Comparison of ENCODE assay signal across 8 cellular contexts in the genomic region with DNA sequence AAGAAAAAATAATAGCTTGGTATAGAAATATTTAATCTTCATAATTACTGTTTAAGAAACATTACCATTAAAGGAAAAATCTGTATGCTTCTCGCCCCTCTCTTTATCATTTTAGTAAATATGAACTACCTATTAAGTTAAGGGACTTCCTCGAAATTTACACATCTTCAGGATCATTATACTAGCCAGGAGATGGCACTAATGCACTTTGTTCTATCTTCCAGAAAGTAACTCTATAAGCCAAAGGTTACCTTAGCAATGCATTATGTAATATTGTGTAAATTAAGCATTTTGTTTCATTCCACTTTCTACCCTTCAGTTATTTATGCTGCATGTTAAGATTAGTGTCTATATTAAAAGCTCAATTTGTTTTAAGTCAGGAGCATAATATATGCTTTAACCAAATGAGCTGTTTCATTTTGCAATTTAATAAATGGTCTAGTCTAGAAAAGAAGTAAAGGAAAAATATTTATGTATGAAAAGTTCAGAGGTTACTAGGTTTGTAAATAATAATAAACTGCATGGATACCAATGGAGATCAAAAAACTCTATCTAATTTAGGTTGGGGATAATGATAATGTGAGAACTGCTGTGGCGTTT.
DNase-seq lines count a peak whose midpoint lies in the region; ATAC-seq, FAIRE-seq and TF ChIP-seq lines count a peak whose summit lies in the region.

No MANE protein-coding gene starts in this region.

- no peak overlapping the region for H2BK15ac ChIP-seq in H1 (ENCODE audit: low read length)

- no peak overlapping the region for H3K14ac ChIP-seq in H1 (ENCODE audit: insufficient read length)

- intact Hi-C loops in HCT116 (cut with micrococcal nuclease), result loop anchor here (1.0 to 10.0 kb wide), 3 partner anchors 823 to 1932 kb away; no protein-coding TSS in a partner anchor

- H4K5ac ChIP-seq in H1 (ENCODE audit: insufficient read length, low read depth, low read length), result no peak overlapping the region

- CTCF ChIA-PET in A549 (lab: Yijun Ruan, JAX) (no interaction called here), HCT116 (lab: Charles Lee) (interaction anchor here (0.6 to 2.2 kb wide), 2 partner anchors 476 to 823 kb away, joined by 3 to 8 read pairs; no protein-coding TSS in a partner anchor), H1 (lab: Charles Lee; ENCODE audit: partially characterized antibody) (interaction anchor here (0.7 to 1.0 kb wide), 3 partner anchors 594 to 1694 kb away, joined by 3 to 4 read pairs (median 3); no protein-coding TSS in a partner anchor)

- peak in 1 of 2 experiments; percentile 64; a peak in 2 of 6 replicates for ATAC-seq in A549
- peak; percentile 74 for ATAC-seq in HCT116
- ATAC-seq in HG03520 (IDR thresholded peaks at IDR 0.05; ENCODE audit: unreplicated experiment), result no peak
- ATAC-seq in GM18498 (IDR thresholded peaks at IDR 0.05; ENCODE audit: unreplicated experiment), result no peak

- H4K91ac ChIP-seq in H1 (replicated peaks; ENCODE audit: insufficient read length, low read length), result no peak overlapping the region

- 29% methylated on average over 3 of the region's 3 CpGs for WGBS in A549 (ENCODE audit: missing lambda C conversion rate)
- 86% methylated on average over 3 of the region's 3 CpGs; no CpG with 5 or more reads in 1 of the 2 experiments for WGBS in H1 (ENCODE audit: extremely low coverage in 1 of 2, insufficient coverage in 1 of 2, insufficient read length in 1 of 2, insufficient replicate concordance in 2 of 2, low coverage in 1 of 2, low lambda C conversion rate in 2 of 2, missing lambda C conversion rate in 1 of 2), 2 experiments

- H3K79me2 ChIP-seq in HCT116 (ENCODE audit: insufficient read depth, low read length), result no peaks in the 10 kb centered on the region
- no peaks in the 10 kb centered on the region for H3K79me2 ChIP-seq in H1 (ENCODE audit: control insufficient read depth in 1 of 2, insufficient read depth in 2 of 2, low read length in 2 of 2)

- no peaks in the 10 kb centered on the region for H3K36me3 ChIP-seq in HCT116 (ENCODE audit: control insufficient read depth in 1 of 2, insufficient read depth in 2 of 2, low read length in 2 of 2)
- no peaks in the 10 kb centered on the region; a peak in 1 of 8 replicates for H3K36me3 ChIP-seq in H1 (ENCODE audit: control insufficient read depth in 2 of 4, insufficient read depth in 4 of 4, low read length in 3 of 4)

- H2BK120ac ChIP-seq in H1 (replicated peaks; ENCODE audit: low read depth, low read length), result no peak overlapping the region

- FAIRE-seq in A549 (lab: Jason Lieb, UNC) (peak; percentile 65), H1 (lab: Jason Lieb, UNC) (no peak)

- H3K4me1 ChIP-seq in A549 (no peaks in the 10 kb centered on the region), HCT116 (ENCODE audit: control insufficient read depth in 1 of 2, insufficient read depth in 2 of 2, low read length in 2 of 2) (no peaks in the 10 kb centered on the region), H1 (replicated peaks in 1 of 4; ENCODE audit: control insufficient read depth in 3 of 4, insufficient read depth in 4 of 4, low read length in 3 of 4) (no peaks in the 10 kb centered on the region)

- no peak overlapping the region for H3K23ac ChIP-seq in H1 (ENCODE audit: insufficient read length)

- POLR2A ChIA-PET in A549 (lab: Yijun Ruan, JAX) (no interaction called here), HCT116 (lab: Charles Lee) (no interaction called here), H1 (lab: Charles Lee; ENCODE audit: partially characterized antibody) (no interaction called here)

- no peak overlapping the region for H3K4ac ChIP-seq in H1 (replicated peaks; ENCODE audit: insufficient read length, low read depth, low read length)

- no peaks in the 10 kb centered on the region for H3K9me2 ChIP-seq in HCT116 (ENCODE audit: insufficient read depth)

- DNase-seq in A549 (ENCODE audit: low read depth in 1 of 2, low spot score in 1 of 2) (peak in 1 of 2 experiments; percentile 44), HCT116 (ENCODE audit: low read depth, low spot score) (peak; percentile 52), NCI-H748 (lab: John Stamatoyannopoulos, UW; ENCODE audit: unreplicated experiment) (peak; percentile 69), H1 (ENCODE audit: low read depth in 1 of 2, low spot score in 2 of 2) (no peak), iPS-NIHi7 (ENCODE audit: extremely low spot score) (no peak), cortex of kidney (lab: John Stamatoyannopoulos, UW) (no peak)

- BruUV-seq in HCT116 (replicated peaks; lab: Mats Ljungman, UMichigan), result no TSS peak

- no peak overlapping the region for H3K4me3 ChIP-seq in A549
- H3K4me3 ChIP-seq in HCT116 (replicated peaks in 1 of 2; ENCODE audit: low read depth in 1 of 2, low read length in 2 of 2), result no peak overlapping the region
- no peak overlapping the region for H3K4me3 ChIP-seq in H1 (ENCODE audit: extremely low read depth in 1 of 4, insufficient read depth in 2 of 4, low read depth in 3 of 4, low read length in 4 of 4)

- H3K23me2 ChIP-seq in H1 (ENCODE audit: low read depth, low read length), result no peaks in the 10 kb centered on the region; the same call in 1 of the 2 replicates

- H2AFZ ChIP-seq in HCT116 (ENCODE audit: low read depth, low read length, poor library complexity, severe bottlenecking) (no peak overlapping the region), H1 (ENCODE audit: low read length) (no peak overlapping the region)

- H3K27me3 ChIP-seq in HCT116 (ENCODE audit: insufficient read depth, low read length), result no peaks in the 10 kb centered on the region
- no peaks in the 10 kb centered on the region for H3K27me3 ChIP-seq in H1 (replicated peaks in 1 of 4; ENCODE audit: control insufficient read depth in 3 of 4, extremely low read depth in 1 of 4, insufficient read depth in 3 of 4, low read length in 3 of 4)

- TF ChIP-seq RAD21 in A549 (conservative IDR thresholded peaks at IDR 0.05 in 1 of 2, IDR thresholded peaks at IDR 0.05 in 1 of 2) (peak; percentile 57), HCT116 (IDR thresholded peaks at IDR 0.05; ENCODE audit: low read depth) (peak; percentile 80), H1 (IDR thresholded peaks at IDR 0.05 in 1 of 2, conservative IDR thresholded peaks at IDR 0.05 in 1 of 2; ENCODE audit: low read depth in 2 of 2, low read length in 2 of 2) (peak; percentile 56 to 70)

- H4K20me1 ChIP-seq in HCT116 (ENCODE audit: insufficient read depth) (no peaks in the 10 kb centered on the region), H1 (replicated peaks in 1 of 2; ENCODE audit: control insufficient read depth in 1 of 2, insufficient read depth in 2 of 2, low read length in 2 of 2) (no peaks in the 10 kb centered on the region)

- no peak overlapping the region for H2BK12ac ChIP-seq in H1 (ENCODE audit: low read depth, low read length)

- no peak for TF ChIP-seq POLR2A in A549 (IDR thresholded peaks at IDR 0.05; ENCODE audit: low read length)
- TF ChIP-seq POLR2A in HCT116 (IDR thresholded peaks at IDR 0.05; ENCODE audit: borderline replicate concordance, extremely low read depth, insufficient read depth, insufficient read length), result no peak
- TF ChIP-seq POLR2A in H1 (IDR thresholded peaks at IDR 0.05; ENCODE audit: control extremely low read depth in 1 of 2, low read depth in 2 of 2, low read length in 2 of 2), result no peak

- no peak overlapping the region for H3K56ac ChIP-seq in H1 (replicated peaks; ENCODE audit: insufficient read length, low read depth, low read length)

- H3K9ac ChIP-seq in HCT116 (ENCODE audit: low read length), result no peak overlapping the region
- no peak overlapping the region for H3K9ac ChIP-seq in H1 (replicated peaks in 1 of 4; ENCODE audit: extremely low read depth in 1 of 4, low read depth in 3 of 4, low read length in 3 of 4)

- no peaks in the 10 kb centered on the region for H3K9me3 ChIP-seq in A549
- H3K9me3 ChIP-seq in HCT116 (ENCODE audit: control insufficient read depth in 1 of 2, insufficient read depth in 1 of 2, low read depth in 1 of 2, low read length in 2 of 2), result peaks cover 0 to 3% of the 10 kb centered on the region in 2 experiments; a peak in 1 of 4 replicates
- H3K9me3 ChIP-seq in H1 (ENCODE audit: insufficient read depth in 2 of 2, low read depth in 1 of 2, low read length in 1 of 2), result peaks cover 5% of the 10 kb centered on the region in 2 experiments; a peak in 1 of 4 replicates

- no peak for TF ChIP-seq EP300 in A549 (IDR thresholded peaks at IDR 0.05)
- TF ChIP-seq EP300 in H1 (IDR thresholded peaks at IDR 0.05; ENCODE audit: borderline replicate concordance in 1 of 2, low read depth in 2 of 2, low read length in 2 of 2), result no peak

- no peak overlapping the region for H2AK5ac ChIP-seq in H1 (ENCODE audit: low read depth, low read length)

- H2BK5ac ChIP-seq in H1 (ENCODE audit: low read depth, low read length), result no peak overlapping the region

- peak; percentile 49 for TF ChIP-seq CTCF in A549 (IDR thresholded peaks at IDR 0.05)
- peak; percentile 27 to 60 (median 41); a peak in 4 of 6 replicates for TF ChIP-seq CTCF in HCT116 (IDR thresholded peaks at IDR 0.05 in 2 of 3, conservative IDR thresholded peaks at IDR 0.05 in 1 of 3; ENCODE audit: borderline replicate concordance in 1 of 3, insufficient read depth in 1 of 3, low read depth in 2 of 3, low read length in 2 of 3)
- peak in 1 of 3 experiments; percentile 27; a peak in 2 of 4 replicates for TF ChIP-seq CTCF in H1 (IDR thresholded peaks at IDR 0.05; ENCODE audit: control extremely low read depth in 1 of 3, insufficient read depth in 1 of 3, low read depth in 1 of 3, low read length in 3 of 3)

- H3K4me2 ChIP-seq in A549, result no peak overlapping the region
- no peak overlapping the region for H3K4me2 ChIP-seq in HCT116 (ENCODE audit: low read length)
- no peak overlapping the region for H3K4me2 ChIP-seq in H1 (ENCODE audit: insufficient read depth in 1 of 2, low read depth in 2 of 2, low read length in 2 of 2)

- no peaks in the 10 kb centered on the region for H3K79me1 ChIP-seq in H1 (ENCODE audit: low read depth, low read length)

- H2BK20ac ChIP-seq in H1 (ENCODE audit: low read length), result no peak overlapping the region

- H4K8ac ChIP-seq in H1 (ENCODE audit: extremely low read depth, insufficient read depth, low read length), result no peak overlapping the region

- no peak overlapping the region for H3K27ac ChIP-seq in A549
- no peak overlapping the region for H3K27ac ChIP-seq in HCT116 (ENCODE audit: low read depth, low read length)
- no peak overlapping the region for H3K27ac ChIP-seq in H1 (ENCODE audit: low read depth, low read length)

- RAD21 ChIA-PET in HCT116 (lab: Charles Lee; ENCODE audit: low non-redundant PET in 1 of 2, low total read pairs in 2 of 2, uncharacterized antibody in 2 of 2, unreplicated experiment in 2 of 2), result no interaction called here

- no peak overlapping the region for H3K18ac ChIP-seq in H1 (ENCODE audit: extremely low read depth, low read length)

TF ChIP-seq in A549, 52 proteins besides CTCF, POLR2A, EP300 and RAD21:
- no peak for TF ChIP-seq HDAC2 (IDR thresholded peaks at IDR 0.05)
- TF ChIP-seq SMC3 (IDR thresholded peaks at IDR 0.05), result peak; percentile 36; the same call in 2 of the 3 replicates

TF ChIP-seq in HCT116, 20 proteins besides CTCF, POLR2A, EP300 and RAD21 (continues in another document):
- TF ChIP-seq FOSL1 (IDR thresholded peaks at IDR 0.05; ENCODE audit: low read depth), result no peak
- no peak for TF ChIP-seq SP1 (IDR thresholded peaks at IDR 0.05; ENCODE audit: low read depth)
- no peak for TF ChIP-seq CBX3 (IDR thresholded peaks at IDR 0.05; ENCODE audit: low read depth)

TF ChIP-seq in H1, 55 proteins besides CTCF, POLR2A, EP300 and RAD21 (continues in another document):
- TF ChIP-seq TAF7 (optimal IDR thresholded peaks at IDR 0.05; ENCODE audit: borderline replicate concordance, low read depth, low read length) (no peak), GABPA (IDR thresholded peaks at IDR 0.05; ENCODE audit: borderline replicate concordance, insufficient read depth, low read length) (no peak)

Comparison
In these comparisons a context has a peak if more than half of its experiments do, and no peak if none do; other contexts are left out.
1. DNase-seq: peak in HCT116 (single experiment) and NCI-H748 (single experiment); none in H1 (0 of 2), iPS-NIHi7 (single experiment) and cortex of kidney (single experiment).
2. Of the 18 proteins assayed by ChIP-seq in both H1 and A549: peak only in H1: none; only in A549: none; in both: RAD21; in neither: 16; mixed calls (peak in some experiments, not most) for 1.